ENCODE assay signal across 8 cellular contexts in the genomic region with DNA sequence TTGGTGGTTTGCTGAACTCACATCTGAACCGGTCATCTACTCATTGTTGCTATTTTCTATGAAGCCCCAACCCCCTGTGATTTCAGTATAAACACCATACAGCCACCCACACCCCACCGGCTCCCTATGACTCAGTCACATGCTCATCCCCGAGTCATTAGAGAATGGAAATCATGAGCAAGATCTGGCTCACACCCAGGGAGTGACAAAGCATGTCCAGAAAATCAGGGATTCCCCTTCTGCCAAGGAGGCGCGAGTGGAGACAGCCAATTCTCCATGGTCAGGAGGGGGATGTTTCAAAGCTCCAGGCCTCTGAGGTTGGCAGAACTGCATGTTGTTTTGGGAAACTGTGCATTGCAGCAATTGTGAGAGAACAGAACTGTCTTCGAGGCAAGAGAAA.
DNase-seq lines count a peak whose midpoint lies in the region; ATAC-seq and TF ChIP-seq lines count a peak whose summit lies in the region.

No MANE protein-coding gene starts in this region.

- H3K27me3 Mint-ChIP-seq in stimulated activated naive CD8-positive, alpha-beta T cell treated with anti-CD3 and anti-CD28 coated beads, Interleukin-15, amount 100 ng/mL, for 72 hours, result no peaks in the 10 kb centered on the region
- no peaks in the 10 kb centered on the region for H3K27me3 Mint-ChIP-seq in CD4-positive, alpha-beta T cell

- H3K4me1 Mint-ChIP-seq in stimulated activated naive CD8-positive, alpha-beta T cell treated with anti-CD3 and anti-CD28 coated beads, Interleukin-15, amount 100 ng/mL, for 72 hours, result no peaks in the 10 kb centered on the region
- no peaks in the 10 kb centered on the region for H3K4me1 Mint-ChIP-seq in CD4-positive, alpha-beta T cell (ENCODE audit: low read depth)

- DNase-seq in stimulated activated naive CD8-positive, alpha-beta T cell treated with anti-CD3 and anti-CD28 coated beads, Interleukin-15, Interleukin-2, amounts not matched to agents 100 U/mL and 50 U/mL, for 24 hours, result peak; percentile 6
- no peak for DNase-seq in stimulated activated naive CD8-positive, alpha-beta T cell treated with anti-CD3 and anti-CD28 coated beads, Interleukin-15, amount 100 ng/mL, for 72 hours
- peak; percentile 97 to 100 for DNase-seq in cardiac fibroblast (ENCODE audit: low read depth in 2 of 2)
- DNase-seq in medulla oblongata (ENCODE audit: extremely low spot score), result peak; percentile 66
- DNase-seq in UCSD-AML1 (lab: John Stamatoyannopoulos, UW; ENCODE audit: unreplicated experiment), result no peak
- no peak for DNase-seq in NCI-H2081 (lab: John Stamatoyannopoulos, UW)
- DNase-seq in CD4-positive, alpha-beta T cell, result no peak

- H3K9me3 ChIP-seq in CD4-positive, alpha-beta T cell (ENCODE audit: control insufficient read depth, low read length), result no peaks in the 10 kb centered on the region

- H3K27ac Mint-ChIP-seq in stimulated activated naive CD8-positive, alpha-beta T cell treated with anti-CD3 and anti-CD28 coated beads, Interleukin-15, amount 100 ng/mL, for 72 hours, result no peak overlapping the region
- no peak overlapping the region for H3K27ac Mint-ChIP-seq in CD4-positive, alpha-beta T cell

- peaks cover 10 to 17% of the 10 kb centered on the region in 2 donors for H3K9me3 Mint-ChIP-seq in stimulated activated naive CD8-positive, alpha-beta T cell treated with anti-CD3 and anti-CD28 coated beads, Interleukin-15, amount 100 ng/mL, for 72 hours
- H3K9me3 Mint-ChIP-seq in CD4-positive, alpha-beta T cell, result peaks cover 16% of the 10 kb centered on the region

- POLR2A ChIA-PET in CD4-positive, alpha-beta T cell (lab: Charles Lee), result no interaction called here

- no peaks in the 10 kb centered on the region for H3K36me3 Mint-ChIP-seq in CD4-positive, alpha-beta T cell (ENCODE audit: low read depth)

- H3K4me3 ChIP-seq in cardiac fibroblast (replicated peaks in 1 of 2; ENCODE audit: low read depth in 2 of 2, low read length in 2 of 2), result no peak overlapping the region

- intact Hi-C loops in CD4-positive, alpha-beta T cell (cut with DNase I, micrococcal nuclease), result no loop called here

- CTCF ChIA-PET in CD4-positive, alpha-beta T cell (lab: Charles Lee), result no interaction called here

- no peak for TF ChIP-seq CTCF in cardiac fibroblast (IDR thresholded peaks at IDR 0.05; ENCODE audit: low read depth, low read length)
- no peak for TF ChIP-seq CTCF in CD4-positive, alpha-beta T cell (IDR thresholded peaks at IDR 0.05)

- no peaks in the 10 kb centered on the region for H3K27me3 ChIP-seq in CD4-positive, alpha-beta T cell (ENCODE audit: control insufficient read depth, insufficient read depth, low read length)

- peak; percentile 14 for ATAC-seq in stimulated activated naive CD8-positive, alpha-beta T cell treated with anti-CD3 and anti-CD28 coated beads, Interleukin-15, Interleukin-2, amounts not matched to agents 100 U/mL and 50 U/mL, for 24 hours
- no peak for ATAC-seq in stimulated activated naive CD8-positive, alpha-beta T cell treated with anti-CD3 and anti-CD28 coated beads, Interleukin-15, amount 100 ng/mL, for 72 hours
- ATAC-seq in GM18502 (IDR thresholded peaks at IDR 0.05; ENCODE audit: poor library complexity, unreplicated experiment), result no peak
- ATAC-seq in CD4-positive, alpha-beta T cell (ENCODE audit: poor library complexity), result no peak

- H3K4me3 Mint-ChIP-seq in stimulated activated naive CD8-positive, alpha-beta T cell treated with anti-CD3 and anti-CD28 coated beads, Interleukin-15, amount 100 ng/mL, for 72 hours, result no peak overlapping the region
- H3K4me3 Mint-ChIP-seq in CD4-positive, alpha-beta T cell, result no peak overlapping the region

- H3K27ac ChIP-seq in CD4-positive, alpha-beta T cell (ENCODE audit: low read depth, low read length), result no peak overlapping the region

Comparison
In these comparisons a context has a peak if more than half of its experiments do, and no peak if none do; other contexts are left out.
1. DNase-seq: peak in stimulated activated naive CD8-positive, alpha-beta T cell treated with anti-CD3 and anti-CD28 coated beads, Interleukin-15, Interleukin-2, amounts not matched to agents 100 U/mL and 50 U/mL, for 24 hours (single experiment), cardiac fibroblast (2 of 2) and medulla oblongata (single experiment); none in stimulated activated naive CD8-positive, alpha-beta T cell treated with anti-CD3 and anti-CD28 coated beads, Interleukin-15, amount 100 ng/mL, for 72 hours (0 of 2), UCSD-AML1 (single experiment), NCI-H2081 (0 of 2) and CD4-positive, alpha-beta T cell (0 of 10).